Comparison of ENCODE assay signal across 2 cellular contexts in the genomic region with DNA sequence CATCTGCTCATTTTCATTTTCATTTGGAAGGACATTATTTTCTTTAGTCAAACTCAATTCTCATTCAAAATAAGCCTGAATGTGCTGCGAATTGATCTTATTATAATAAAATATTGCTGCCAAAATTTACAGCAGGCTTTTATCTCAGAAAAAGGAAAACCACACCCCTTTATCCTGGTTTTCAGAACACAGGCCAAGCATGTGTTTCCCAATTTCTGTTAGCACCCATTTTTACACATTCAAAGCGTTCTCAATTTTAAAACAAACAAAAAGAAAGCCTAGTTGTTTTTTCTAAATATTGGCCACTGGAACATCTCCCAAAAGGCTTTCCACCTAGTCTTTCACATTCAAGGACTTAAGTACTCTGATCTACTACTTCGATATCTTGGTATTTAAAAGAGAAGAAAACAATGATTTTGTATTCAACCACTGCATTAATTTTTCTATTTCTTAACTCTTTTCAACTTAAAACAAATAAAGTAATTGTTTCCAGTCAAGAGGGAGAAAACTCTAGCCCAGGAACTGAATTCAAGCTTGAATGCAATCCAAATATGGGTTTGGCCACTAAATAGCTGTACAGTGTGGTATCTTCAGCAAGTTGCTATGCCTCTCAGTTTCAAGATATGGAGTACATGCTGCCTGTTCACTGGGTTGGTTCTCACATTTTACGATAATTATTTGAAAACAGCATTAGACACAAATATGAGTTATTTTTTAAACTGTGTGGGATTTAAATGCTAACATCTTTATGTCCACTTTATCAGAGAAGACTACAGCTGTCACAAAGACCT.
TF ChIP-seq lines count a peak whose summit lies in the region.

No MANE protein-coding gene starts in this region.

TF ChIP-seq in A549, 52 proteins besides CTCF, POLR2A, EP300 and RAD21 (continued from another document):
- TF ChIP-seq, protein P1, sequence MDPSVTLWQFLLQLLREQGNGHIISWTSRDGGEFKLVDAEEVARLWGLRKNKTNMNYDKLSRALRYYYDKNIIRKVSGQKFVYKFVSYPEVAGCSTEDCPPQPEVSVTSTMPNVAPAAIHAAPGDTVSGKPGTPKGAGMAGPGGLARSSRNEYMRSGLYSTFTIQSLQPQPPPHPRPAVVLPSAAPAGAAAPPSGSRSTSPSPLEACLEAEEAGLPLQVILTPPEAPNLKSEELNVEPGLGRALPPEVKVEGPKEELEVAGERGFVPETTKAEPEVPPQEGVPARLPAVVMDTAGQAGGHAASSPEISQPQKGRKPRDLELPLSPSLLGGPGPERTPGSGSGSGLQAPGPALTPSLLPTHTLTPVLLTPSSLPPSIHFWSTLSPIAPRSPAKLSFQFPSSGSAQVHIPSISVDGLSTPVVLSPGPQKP (IDR thresholded peaks at IDR 0.05; ENCODE audit: low read depth, low read length), result no peak
- no peak for TF ChIP-seq FOSB (CRISPR knock-in tag; IDR thresholded peaks at IDR 0.05)
- TF ChIP-seq SREBF2 (IDR thresholded peaks at IDR 0.05), result no peak
- TF ChIP-seq JUN (IDR thresholded peaks at IDR 0.05), result no peak
- no peak for TF ChIP-seq RARB (CRISPR knock-in tag; IDR thresholded peaks at IDR 0.05)
- no peak for TF ChIP-seq CBX2 (IDR thresholded peaks at IDR 0.05; ENCODE audit: borderline replicate concordance, low read depth)
- no peak for TF ChIP-seq TFCP2L1 (CRISPR knock-in tag; IDR thresholded peaks at IDR 0.05)
- TF ChIP-seq KDM5A (IDR thresholded peaks at IDR 0.05), result no peak
- no peak for TF ChIP-seq CHD4 (IDR thresholded peaks at IDR 0.05; ENCODE audit: borderline replicate concordance)
- TF ChIP-seq RCOR1 (IDR thresholded peaks at IDR 0.05; ENCODE audit: low read depth, low read length), result no peak
- TF ChIP-seq ZFP36 (IDR thresholded peaks at IDR 0.05; ENCODE audit: borderline replicate concordance, partially characterized antibody), result no peak
- TF ChIP-seq, protein P2, sequence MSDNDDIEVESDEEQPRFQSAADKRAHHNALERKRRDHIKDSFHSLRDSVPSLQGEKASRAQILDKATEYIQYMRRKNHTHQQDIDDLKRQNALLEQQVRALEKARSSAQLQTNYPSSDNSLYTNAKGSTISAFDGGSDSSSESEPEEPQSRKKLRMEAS (IDR thresholded peaks at IDR 0.05), result no peak
- TF ChIP-seq, protein P3, sequence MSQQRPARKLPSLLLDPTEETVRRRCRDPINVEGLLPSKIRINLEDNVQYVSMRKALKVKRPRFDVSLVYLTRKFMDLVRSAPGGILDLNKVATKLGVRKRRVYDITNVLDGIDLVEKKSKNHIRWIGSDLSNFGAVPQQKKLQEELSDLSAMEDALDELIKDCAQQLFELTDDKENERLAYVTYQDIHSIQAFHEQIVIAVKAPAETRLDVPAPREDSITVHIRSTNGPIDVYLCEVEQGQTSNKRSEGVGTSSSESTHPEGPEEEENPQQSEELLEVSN (IDR thresholded peaks at IDR 0.05; ENCODE audit: borderline replicate concordance, low read depth), result no peak
- no peak for TF ChIP-seq POLR2AphosphoS2 (conservative IDR thresholded peaks at IDR 0.05; ENCODE audit: low read length)
- TF ChIP-seq TP53 (CRISPR knock-in tag; IDR thresholded peaks at IDR 0.05), result no peak
- TF ChIP-seq HOXB5 (CRISPR knock-in tag; IDR thresholded peaks at IDR 0.05), result no peak
- TF ChIP-seq CEBPB (IDR thresholded peaks at IDR 0.05), result no peak

TF ChIP-seq in IMR-90, 13 proteins besides CTCF, POLR2A, EP300 and RAD21 (continued from another document):
- TF ChIP-seq, protein P4, sequence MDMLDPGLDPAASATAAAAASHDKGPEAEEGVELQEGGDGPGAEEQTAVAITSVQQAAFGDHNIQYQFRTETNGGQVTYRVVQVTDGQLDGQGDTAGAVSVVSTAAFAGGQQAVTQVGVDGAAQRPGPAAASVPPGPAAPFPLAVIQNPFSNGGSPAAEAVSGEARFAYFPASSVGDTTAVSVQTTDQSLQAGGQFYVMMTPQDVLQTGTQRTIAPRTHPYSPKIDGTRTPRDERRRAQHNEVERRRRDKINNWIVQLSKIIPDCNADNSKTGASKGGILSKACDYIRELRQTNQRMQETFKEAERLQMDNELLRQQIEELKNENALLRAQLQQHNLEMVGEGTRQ (IDR thresholded peaks at IDR 0.05; ENCODE audit: low read depth, low read length), result no peak
- no peak for TF ChIP-seq RCOR1 (IDR thresholded peaks at IDR 0.05; ENCODE audit: insufficient replicate concordance, low read length)
- TF ChIP-seq NFE2L2 (IDR thresholded peaks at IDR 0.05; ENCODE audit: low read depth, low read length), result no peak
- TF ChIP-seq, protein P1 (IDR thresholded peaks at IDR 0.05; ENCODE audit: borderline replicate concordance, low read depth, low read length), result no peak
TF ChIP-seq in IMR-90: peak in this region for 0.
